ENCODE assay signal across 8 cellular contexts in the genomic region with DNA sequence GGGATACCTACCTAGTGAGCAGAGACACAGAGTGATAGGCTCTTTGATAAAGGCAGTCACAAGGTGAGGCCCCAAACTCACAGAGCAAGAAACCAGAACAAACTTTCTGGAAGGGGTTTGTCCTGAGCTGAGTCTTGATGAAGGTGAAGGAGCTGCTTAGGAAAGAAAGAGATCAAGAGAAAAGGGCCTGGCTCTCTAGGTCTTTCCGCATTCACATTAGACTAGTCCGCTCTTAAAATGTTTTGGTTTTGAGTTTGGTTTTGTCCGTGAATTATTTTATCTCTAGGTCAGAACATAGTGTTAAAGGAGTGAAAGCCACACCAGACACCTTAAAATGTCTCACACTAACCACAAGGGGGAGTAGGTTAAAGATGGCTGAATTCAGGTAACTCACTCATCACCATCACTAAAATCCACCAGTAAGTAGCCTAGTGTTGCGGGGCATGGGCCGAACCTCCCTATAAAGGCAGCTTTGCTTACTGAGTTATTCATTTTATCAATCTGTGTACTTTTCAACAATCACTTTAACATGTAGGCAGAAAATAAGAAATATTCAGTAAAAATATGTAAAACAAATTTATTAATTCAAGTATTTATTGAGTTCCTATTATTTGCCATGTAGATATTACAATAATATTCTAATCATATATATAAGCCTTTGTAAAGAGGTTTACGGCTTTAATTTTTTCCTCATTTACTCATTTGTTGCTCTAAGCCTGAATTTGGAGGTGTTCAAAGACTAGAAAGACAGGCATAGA.
DNase-seq lines count a peak whose midpoint lies in the region; ATAC-seq and TF ChIP-seq lines count a peak whose summit lies in the region.

No MANE protein-coding gene starts in this region.

- TF ChIP-seq POLR2A in breast epithelium (IDR thresholded peaks at IDR 0.05) (no peak), right lobe of liver (IDR thresholded peaks at IDR 0.05) (no peak)

- H3K9me3 ChIP-seq in breast epithelium (peaks cover 0 to 4% of the 10 kb centered on the region in 2 donors), right lobe of liver (no peaks in the 10 kb centered on the region)

- TF ChIP-seq CTCF in breast epithelium (IDR thresholded peaks at IDR 0.05) = peak; percentile 35 to 69 (median 65)
- TF ChIP-seq CTCF in right lobe of liver (IDR thresholded peaks at IDR 0.05) = peak; percentile 52 to 79 (median 68)

- WGBS in right lobe of liver (ENCODE audit: insufficient coverage, low coverage, low lambda C conversion rate, missing lambda C conversion rate) = 47% methylated on average over 6 of the region's 6 CpGs

- DNase-seq in DMS 273 (lab: John Stamatoyannopoulos, UW; ENCODE audit: unreplicated experiment) = peak; percentile 82
- DNase-seq in NCI-H82 (lab: John Stamatoyannopoulos, UW) = peak; percentile 73
- no peak for DNase-seq in breast epithelium (ENCODE audit: low spot score in 2 of 2)
- DNase-seq in right lobe of liver = no peak
- no peak for DNase-seq in T-helper 9 cell
- no peak for DNase-seq in occipital lobe (lab: John Stamatoyannopoulos, UW)

- H3K4me3 ChIP-seq in breast epithelium (no peak overlapping the region), right lobe of liver (no peak overlapping the region)

- ATAC-seq in GM18909 (IDR thresholded peaks at IDR 0.05; ENCODE audit: poor library complexity, unreplicated experiment) = peak; percentile 70
- ATAC-seq in HG03354 (IDR thresholded peaks at IDR 0.05; ENCODE audit: poor library complexity, severe bottlenecking, unreplicated experiment) = peak; percentile 81
- ATAC-seq in right lobe of liver = peak; percentile 94 to 99 (median 96)

- intact Hi-C loops in breast epithelium (cut with DNase I; ENCODE audit: low total_unique reads) = no loop called here
- intact Hi-C loops in right lobe of liver (cut with DNase I) = no loop called here

- no peaks in the 10 kb centered on the region for H3K27me3 ChIP-seq in breast epithelium
- H3K27me3 ChIP-seq in right lobe of liver = no peaks in the 10 kb centered on the region

- H3K27ac ChIP-seq in breast epithelium (peak overlapping the region in 1 of 2 donors; percentile 27), right lobe of liver (peak overlapping the region in 1 of 3 donors; percentile 5)

- H3K4me1 ChIP-seq in breast epithelium = no peaks in the 10 kb centered on the region
- no peaks in the 10 kb centered on the region for H3K4me1 ChIP-seq in right lobe of liver

- no peaks in the 10 kb centered on the region for H3K36me3 ChIP-seq in breast epithelium
- peaks cover 0 to 2% (median 0%) of the 10 kb centered on the region in 4 donors for H3K36me3 ChIP-seq in right lobe of liver

Comparison
In these comparisons a context has a peak if more than half of its experiments do, and no peak if none do; other contexts are left out.
1. DNase-seq: peak in DMS 273 (single experiment) and NCI-H82 (single experiment); none in breast epithelium (0 of 2), right lobe of liver (0 of 3), T-helper 9 cell (single experiment) and occipital lobe (single experiment).
2. Peak in every context shown above with its lines, with median percentiles within 50 percentile points of each other: ATAC-seq.